Comparison of ENCODE assay signal across 16 cellular contexts in genomic region chr9:5614192-5614591, GRCh38. TPM values are rescaled to one million over a fixed set of nuclear protein-coding genes. Genes with fewer than 3 reads are reported as not detected.
DNase-seq lines count a peak whose midpoint lies in the region; ATAC-seq lines count a peak whose summit lies in the region.
"Had no signal": no experiment of that assay in that cellular context is flagged by ENCODE, and none has a peak within 500 bp of the region (broad histone marks: within the 10 kb centered on the region; RNA-seq: fewer than 3 reads in every experiment).

No MANE protein-coding gene starts in this region.

- intact Hi-C loops in activated CD4-positive, alpha-beta T cell treated with anti-CD3 and anti-CD28 coated beads for 36 hours (cut with DNase I, micrococcal nuclease), result loop anchor here in 1 of 2 experiments (1.0 kb wide), 1 partner anchor 10 kb away; no protein-coding TSS in a partner anchor

- ATAC-seq in activated CD4-positive, alpha-beta T cell treated with anti-CD3 and anti-CD28 coated beads for 36 hours, result peak; percentile 62
- no peak for ATAC-seq in activated naive CD8-positive, alpha-beta T cell treated with anti-CD3 and anti-CD28 coated beads, Interleukin-2, amount 50 U/mL, for 24 hours
- peak; percentile 80 for ATAC-seq in activated T-helper 17 cell treated with anti-CD3 and anti-CD28 coated beads, Interleukin-2, amount 50 U/mL, for 72 hours (replicated peaks)
- peak; percentile 90 for ATAC-seq in stimulated activated effector memory CD8-positive, alpha-beta T cell treated with anti-CD3 and anti-CD28 coated beads, Interleukin-12 subunit alpha, Interleukin-12 subunit beta, amount 100 ng/mL, for 72 hours
- ATAC-seq: HCT116 had no signal

- H3K4me3 Mint-ChIP-seq in activated CD4-positive, alpha-beta T cell treated with anti-CD3 and anti-CD28 coated beads for 36 hours, result no peak overlapping the region
- H3K4me3 Mint-ChIP-seq in activated naive CD8-positive, alpha-beta T cell treated with anti-CD3 and anti-CD28 coated beads for 36 hours, result no peak overlapping the region
- no peak overlapping the region for H3K4me3 Mint-ChIP-seq in activated naive CD8-positive, alpha-beta T cell treated with anti-CD3 and anti-CD28 coated beads, Interleukin-2, amount 50 U/mL, for 24 hours
- no peak overlapping the region for H3K4me3 Mint-ChIP-seq in activated T-helper 17 cell treated with anti-CD3 and anti-CD28 coated beads, Interleukin-2, amount 50 U/mL, for 72 hours
- H3K4me3 Mint-ChIP-seq in stimulated activated effector memory CD8-positive, alpha-beta T cell treated with anti-CD3 and anti-CD28 coated beads, Interleukin-12 subunit alpha, Interleukin-12 subunit beta, amount 100 ng/mL, for 72 hours, result no peak overlapping the region
- H3K4me3 Mint-ChIP-seq: CD14-positive monocyte; CD4-positive, alpha-beta T cell; CD8-positive, alpha-beta memory T cell; GM23338; H9 had no signal

- DNase-seq in activated CD4-positive, alpha-beta T cell treated with anti-CD3 and anti-CD28 coated beads for 36 hours, result no peak
- DNase-seq in activated CD4-positive, alpha-beta T cell treated with anti-CD3 and anti-CD28 coated beads, Interleukin-2, amount 50 U/mL, for 4 hours, result no peak
- no peak for DNase-seq in activated naive CD8-positive, alpha-beta T cell treated with anti-CD3 and anti-CD28 coated beads for 36 hours
- no peak for DNase-seq in activated naive CD8-positive, alpha-beta T cell treated with anti-CD3 and anti-CD28 coated beads, Interleukin-2, amount 50 U/mL, for 24 hours
- no peak for DNase-seq in stimulated activated effector memory CD8-positive, alpha-beta T cell treated with anti-CD3 and anti-CD28 coated beads, Interleukin-12 subunit alpha, Interleukin-12 subunit beta, amount 100 ng/mL, for 72 hours (ENCODE audit: low spot score in 2 of 2)
- no peak for DNase-seq in globus pallidus (ENCODE audit: low spot score)
- no peak for DNase-seq in DMS153 (lab: John Stamatoyannopoulos, UW)
- DNase-seq: BE2C; CD4-positive, alpha-beta T cell; CD8-positive, alpha-beta memory T cell; DND-41; H9 had no signal

- peaks cover 31% of the 10 kb centered on the region for H3K4me1 Mint-ChIP-seq in activated CD4-positive, alpha-beta T cell treated with anti-CD3 and anti-CD28 coated beads for 36 hours
- H3K4me1 Mint-ChIP-seq in activated naive CD8-positive, alpha-beta T cell treated with anti-CD3 and anti-CD28 coated beads for 36 hours, result peaks cover 36% of the 10 kb centered on the region
- H3K4me1 Mint-ChIP-seq in activated naive CD8-positive, alpha-beta T cell treated with anti-CD3 and anti-CD28 coated beads, Interleukin-2, amount 50 U/mL, for 24 hours, result peaks cover 31% of the 10 kb centered on the region
- H3K4me1 Mint-ChIP-seq in activated T-helper 17 cell treated with anti-CD3 and anti-CD28 coated beads, Interleukin-2, amount 50 U/mL, for 72 hours, result peaks cover 7% of the 10 kb centered on the region
- peaks cover 19% of the 10 kb centered on the region for H3K4me1 Mint-ChIP-seq in stimulated activated effector memory CD8-positive, alpha-beta T cell treated with anti-CD3 and anti-CD28 coated beads, Interleukin-12 subunit alpha, Interleukin-12 subunit beta, amount 100 ng/mL, for 72 hours

- no peaks in the 10 kb centered on the region for H3K27me3 Mint-ChIP-seq in activated CD4-positive, alpha-beta T cell treated with anti-CD3 and anti-CD28 coated beads for 36 hours
- H3K27me3 Mint-ChIP-seq in activated naive CD8-positive, alpha-beta T cell treated with anti-CD3 and anti-CD28 coated beads for 36 hours, result no peaks in the 10 kb centered on the region
- no peaks in the 10 kb centered on the region for H3K27me3 Mint-ChIP-seq in activated naive CD8-positive, alpha-beta T cell treated with anti-CD3 and anti-CD28 coated beads, Interleukin-2, amount 50 U/mL, for 24 hours
- no peaks in the 10 kb centered on the region for H3K27me3 Mint-ChIP-seq in activated T-helper 17 cell treated with anti-CD3 and anti-CD28 coated beads, Interleukin-2, amount 50 U/mL, for 72 hours
- H3K27me3 Mint-ChIP-seq: CD4-positive, alpha-beta T cell; CD8-positive, alpha-beta memory T cell had no signal

- POLR2A ChIA-PET in activated CD4-positive, alpha-beta T cell treated with anti-CD3 and anti-CD28 coated beads for 36 hours (lab: Charles Lee), result no interaction called here

- H3K36me3 Mint-ChIP-seq in activated CD4-positive, alpha-beta T cell treated with anti-CD3 and anti-CD28 coated beads for 36 hours (ENCODE audit: low read depth), result peaks cover 2% of the 10 kb centered on the region
- peaks cover 2% of the 10 kb centered on the region for H3K36me3 Mint-ChIP-seq in activated naive CD8-positive, alpha-beta T cell treated with anti-CD3 and anti-CD28 coated beads for 36 hours
- H3K36me3 Mint-ChIP-seq in activated naive CD8-positive, alpha-beta T cell treated with anti-CD3 and anti-CD28 coated beads, Interleukin-2, amount 50 U/mL, for 24 hours (ENCODE audit: low read depth), result no peaks in the 10 kb centered on the region
- no peaks in the 10 kb centered on the region for H3K36me3 Mint-ChIP-seq in activated T-helper 17 cell treated with anti-CD3 and anti-CD28 coated beads, Interleukin-2, amount 50 U/mL, for 72 hours (ENCODE audit: low read depth)
- no peaks in the 10 kb centered on the region for H3K36me3 Mint-ChIP-seq in stimulated activated effector memory CD8-positive, alpha-beta T cell treated with anti-CD3 and anti-CD28 coated beads, Interleukin-12 subunit alpha, Interleukin-12 subunit beta, amount 100 ng/mL, for 72 hours

- CTCF ChIA-PET in activated CD4-positive, alpha-beta T cell treated with anti-CD3 and anti-CD28 coated beads for 36 hours (lab: Charles Lee), result interaction anchor here (0.7 to 0.8 kb wide), 2 partner anchors 10 to 731 kb away, joined by 3 read pairs; no protein-coding TSS in a partner anchor

- H3K27ac Mint-ChIP-seq in activated CD4-positive, alpha-beta T cell treated with anti-CD3 and anti-CD28 coated beads for 36 hours, result no peak overlapping the region
- peak overlapping the region; percentile 29 for H3K27ac Mint-ChIP-seq in activated naive CD8-positive, alpha-beta T cell treated with anti-CD3 and anti-CD28 coated beads for 36 hours
- no peak overlapping the region for H3K27ac Mint-ChIP-seq in activated naive CD8-positive, alpha-beta T cell treated with anti-CD3 and anti-CD28 coated beads, Interleukin-2, amount 50 U/mL, for 24 hours
- no peak overlapping the region for H3K27ac Mint-ChIP-seq in activated T-helper 17 cell treated with anti-CD3 and anti-CD28 coated beads, Interleukin-2, amount 50 U/mL, for 72 hours
- H3K27ac Mint-ChIP-seq in stimulated activated effector memory CD8-positive, alpha-beta T cell treated with anti-CD3 and anti-CD28 coated beads, Interleukin-12 subunit alpha, Interleukin-12 subunit beta, amount 100 ng/mL, for 72 hours, result no peak overlapping the region
- H3K27ac Mint-ChIP-seq: CD4-positive, alpha-beta T cell; GM23338; H9 had no signal

- no peaks in the 10 kb centered on the region for H3K9me3 Mint-ChIP-seq in activated CD4-positive, alpha-beta T cell treated with anti-CD3 and anti-CD28 coated beads for 36 hours (ENCODE audit: low read depth)
- H3K9me3 Mint-ChIP-seq in activated naive CD8-positive, alpha-beta T cell treated with anti-CD3 and anti-CD28 coated beads for 36 hours, result no peaks in the 10 kb centered on the region
- no peaks in the 10 kb centered on the region for H3K9me3 Mint-ChIP-seq in activated naive CD8-positive, alpha-beta T cell treated with anti-CD3 and anti-CD28 coated beads, Interleukin-2, amount 50 U/mL, for 24 hours
- H3K9me3 Mint-ChIP-seq in activated T-helper 17 cell treated with anti-CD3 and anti-CD28 coated beads, Interleukin-2, amount 50 U/mL, for 72 hours, result no peaks in the 10 kb centered on the region
- no peaks in the 10 kb centered on the region for H3K9me3 Mint-ChIP-seq in stimulated activated effector memory CD8-positive, alpha-beta T cell treated with anti-CD3 and anti-CD28 coated beads, Interleukin-12 subunit alpha, Interleukin-12 subunit beta, amount 100 ng/mL, for 72 hours
- H3K9me3 Mint-ChIP-seq: CD14-positive monocyte; CD4-positive, alpha-beta T cell; CD8-positive, alpha-beta memory T cell; GM23338; H9 had no signal

RNA-seq across cellular contexts. Expression of gene RIC1, which starts 14.7 kb away (rescaled TPM):
- 10 to 100 TPM; 13.6 to 17.1 TPM for total RNA-seq in activated CD4-positive, alpha-beta T cell treated with anti-CD3 and anti-CD28 coated beads for 36 hours
- 10 to 100 TPM; 15.2 TPM for total RNA-seq in activated naive CD8-positive, alpha-beta T cell treated with anti-CD3 and anti-CD28 coated beads for 36 hours
- total RNA-seq in activated T-helper 17 cell treated with anti-CD3 and anti-CD28 coated beads, Interleukin-2, amount 50 U/mL, for 72 hours, result 10 to 100 TPM; 20.1 to 20.3 TPM
